In the genomic region with DNA sequence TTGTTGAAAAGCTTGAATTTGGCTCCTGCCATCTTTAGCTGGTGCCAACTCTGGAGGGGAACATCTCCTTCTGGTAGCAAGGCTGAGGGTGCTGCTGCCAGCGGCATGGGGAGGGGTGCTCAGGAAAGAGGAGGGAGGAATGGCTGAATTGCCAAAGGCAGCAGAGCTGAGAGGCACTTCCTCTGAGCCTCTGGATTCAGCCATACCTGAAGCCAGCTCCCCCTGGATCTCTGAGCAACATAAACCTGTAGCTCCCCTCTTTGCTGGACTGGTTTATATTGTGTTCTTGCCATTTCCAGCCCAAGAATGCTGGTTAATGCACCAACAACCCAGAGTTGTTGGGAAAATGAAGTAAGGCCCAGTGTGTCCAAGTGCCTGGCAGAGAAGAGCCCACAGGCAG, we compare ENCODE assay signal across 10 cellular contexts. TPM values are rescaled to one million over a fixed set of nuclear protein-coding genes. Genes with fewer than 3 reads are reported as not detected.
"Had no signal": no experiment of that assay in that cellular context is flagged by ENCODE, and none has a peak within 500 bp of the region (broad histone marks: within the 10 kb centered on the region; RNA-seq: fewer than 3 reads in every experiment).

No MANE protein-coding gene starts in this region.

- ATAC-seq: HCT116 had no signal

- H3K4me1 ChIP-seq: HAP-1 had no signal

- H3K36me3 Mint-ChIP-seq: IgD-negative memory B cell had no signal

- H3K9me3 Mint-ChIP-seq: IgD-negative memory B cell had no signal

- DNase-seq: GM23248, GOT3, H7, KBM-7 had no signal

- H3K27ac Mint-ChIP-seq: IgD-negative memory B cell had no signal

- H3K9ac ChIP-seq: GM23248 had no signal

- FAIRE-seq: HTR-8/SVneo had no signal

- H3K4me3 ChIP-seq: GM23248, HAP-1 had no signal

- H3K27ac ChIP-seq: GM23248 had no signal

- H3K36me3 ChIP-seq: HAP-1 had no signal

- H2AFZ ChIP-seq: GM23248 had no signal

RNA-seq across cellular contexts. Expression of gene MEFV, which starts 7.4 kb away (rescaled TPM):
- total RNA-seq: GM23248, H4 had no signal
- polyA plus RNA-seq: GM23248, IgD-negative memory B cell had no signal

RNA-seq across cellular contexts. Expression of gene TIGD7, which starts 56.2 kb away (rescaled TPM):
- total RNA-seq: HT-29 had no signal
